Comparison of ENCODE assay signal across 10 cellular contexts in genomic region chr10:110083884-110084283, GRCh38.
DNase-seq lines count a peak whose midpoint lies in the region; ATAC-seq and TF ChIP-seq lines count a peak whose summit lies in the region.
"Had no signal": no experiment of that assay in that cellular context is flagged by ENCODE, and none has a peak within 500 bp of the region (broad histone marks: within the 10 kb centered on the region; RNA-seq: fewer than 3 reads in every experiment).

No MANE protein-coding gene starts in this region.

- H3K79me2 ChIP-seq in GM23248 (ENCODE audit: insufficient read depth), result peaks cover 94% of the 10 kb centered on the region

- H3K9ac ChIP-seq in GM23248, result 0 out of 2 replicates have a peak overlapping the region, but pooled peaks have one; percentile 11

- no peaks in the 10 kb centered on the region for H3K9me3 ChIP-seq in GM23248 (ENCODE audit: low read depth)
- no peaks in the 10 kb centered on the region for H3K9me3 ChIP-seq in gastrocnemius medialis

- peak overlapping the region; percentile 27 for H3K4me2 ChIP-seq in GM23248 (ENCODE audit: unreplicated experiment)

- DNase-seq in ACHN, result peak; percentile 43
- DNase-seq in GM23248, result peak; percentile 67
- no peak for DNase-seq in WTC11 (ENCODE audit: low spot score)
- peak; percentile 58 for DNase-seq in kidney tubule cell (ENCODE audit: low spot score)
- no peak for DNase-seq in activated T-helper 2 cell treated with anti-CD3 and anti-CD28 coated beads, Interferon-gamma antibody, Interleukin-2, Interleukin-4, amounts not matched to agents 10 μg/mL and 5 μg/mL and 100 μg/mL, durations not matched to agents 14 hours and 24 hours and 36 hours (ENCODE audit: low spot score)
- no peak for DNase-seq in gastrocnemius medialis
- DNase-seq: activated effector memory CD4-positive, alpha-beta T cell treated with anti-CD3 and anti-CD28 coated beads, Interleukin-2, amount 50 U/mL, for 16 hours; stimulated activated CD8-positive, alpha-beta memory T cell treated with anti-CD3 and anti-CD28 coated beads, Interleukin-4, amount 100 ng/mL, for 48 hours had no signal

- H3K27ac Mint-ChIP-seq in WTC11, result 0 out of 2 replicates have a peak overlapping the region, but pooled peaks have one; percentile 58
- no peak overlapping the region for H3K27ac Mint-ChIP-seq in activated T-helper 2 cell treated with anti-CD3 and anti-CD28 coated beads, Interferon-gamma antibody, Interleukin-2, Interleukin-4, amounts not matched to agents 10 μg/mL and 5 μg/mL and 100 μg/mL, durations not matched to agents 14 hours and 24 hours and 36 hours

- H3K4me1 ChIP-seq in GM23248 (ENCODE audit: insufficient read depth) (peaks cover 46% of the 10 kb centered on the region), gastrocnemius medialis (peaks cover 6 to 25% of the 10 kb centered on the region in 2 donors)

- no peak overlapping the region for H3K4me3 Mint-ChIP-seq in WTC11
- H3K4me3 Mint-ChIP-seq in activated T-helper 2 cell treated with anti-CD3 and anti-CD28 coated beads, Interferon-gamma antibody, Interleukin-2, Interleukin-4, amounts not matched to agents 10 μg/mL and 5 μg/mL and 100 μg/mL, durations not matched to agents 14 hours and 24 hours and 36 hours (ENCODE audit: low read depth), result no peak overlapping the region

- no peak for TF ChIP-seq POLR2A in gastrocnemius medialis (IDR thresholded peaks at IDR 0.05)

- H3K27ac ChIP-seq in GM23248 (peak overlapping the region; percentile 79), gastrocnemius medialis (no peak overlapping the region)

- H3K4me3 ChIP-seq in GM23248, result 0 out of 2 replicates have a peak overlapping the region, but pooled peaks have one; percentile 15
- no peak overlapping the region for H3K4me3 ChIP-seq in gastrocnemius medialis

- POLR2A ChIA-PET in WTC11 (lab: Charles Lee), result interaction anchor here (0.6 kb wide), 1 partner anchor 189 kb away, joined by 4 read pairs; no protein-coding TSS in a partner anchor

- H2AFZ ChIP-seq in GM23248, result no peak overlapping the region

- H3K36me3 ChIP-seq in GM23248 (ENCODE audit: low read depth), result no peaks in the 10 kb centered on the region; the same call in 1 of the 2 replicates
- H3K36me3 ChIP-seq in gastrocnemius medialis, result no peaks in the 10 kb centered on the region

- TF ChIP-seq CTCF in WTC11 (IDR thresholded peaks at IDR 0.05) (no peak), gastrocnemius medialis (IDR thresholded peaks at IDR 0.05 in 4 of 5, conservative IDR thresholded peaks at IDR 0.05 in 1 of 5) (no peak)

- intact Hi-C loops in activated T-helper 2 cell treated with anti-CD3 and anti-CD28 coated beads, Interferon-gamma antibody, Interleukin-2, Interleukin-4, amounts not matched to agents 10 μg/mL and 5 μg/mL and 100 μg/mL, durations not matched to agents 14 hours and 24 hours and 36 hours (cut with micrococcal nuclease), result no loop called here
- intact Hi-C loops in gastrocnemius medialis (cut with DNase I; ENCODE audit: low total_unique reads), result no loop called here

- H3K27me3 ChIP-seq in GM23248 (replicated peaks; ENCODE audit: insufficient read depth), result no peaks in the 10 kb centered on the region
- H3K27me3 ChIP-seq in gastrocnemius medialis, result no peaks in the 10 kb centered on the region

- in situ Hi-C loops in ACHN (cut with HindIII; ENCODE audit: low pct_ligation_motif_present, low pct_unique_long_range_greater_than_20kb, low sequenced_read_pairs), result no loop called here
- in situ Hi-C loops in GM23248 (cut with MboI), result no loop called here
- in situ Hi-C loops in gastrocnemius medialis (cut with MboI; ENCODE audit: low sequenced_read_pairs in 4 of 4), result no loop called here

- peaks cover 4% of the 10 kb centered on the region; the same call in 1 of the 2 replicates for H3K9me3 Mint-ChIP-seq in WTC11
- no peaks in the 10 kb centered on the region for H3K9me3 Mint-ChIP-seq in activated T-helper 2 cell treated with anti-CD3 and anti-CD28 coated beads, Interferon-gamma antibody, Interleukin-2, Interleukin-4, amounts not matched to agents 10 μg/mL and 5 μg/mL and 100 μg/mL, durations not matched to agents 14 hours and 24 hours and 36 hours

- H3K9me2 ChIP-seq in GM23248 (ENCODE audit: insufficient read depth), result no peaks in the 10 kb centered on the region

- H3K36me3 Mint-ChIP-seq in WTC11, result no peaks in the 10 kb centered on the region
- H3K36me3 Mint-ChIP-seq in activated T-helper 2 cell treated with anti-CD3 and anti-CD28 coated beads, Interferon-gamma antibody, Interleukin-2, Interleukin-4, amounts not matched to agents 10 μg/mL and 5 μg/mL and 100 μg/mL, durations not matched to agents 14 hours and 24 hours and 36 hours (ENCODE audit: low read depth), result peaks cover 34% of the 10 kb centered on the region

- H3K27me3 Mint-ChIP-seq in WTC11 (ENCODE audit: low read depth), result no peaks in the 10 kb centered on the region
- no peaks in the 10 kb centered on the region for H3K27me3 Mint-ChIP-seq in activated T-helper 2 cell treated with anti-CD3 and anti-CD28 coated beads, Interferon-gamma antibody, Interleukin-2, Interleukin-4, amounts not matched to agents 10 μg/mL and 5 μg/mL and 100 μg/mL, durations not matched to agents 14 hours and 24 hours and 36 hours (ENCODE audit: low read depth)

- ATAC-seq in WTC11 (no peak), HG03025 (IDR thresholded peaks at IDR 0.05; ENCODE audit: low FRiP score, unreplicated experiment) (no peak), GM21619 (IDR thresholded peaks at IDR 0.05; ENCODE audit: unreplicated experiment) (no peak), gastrocnemius medialis (no peak)

- CTCF ChIA-PET in WTC11 (lab: Charles Lee), result interaction anchor here (0.5 to 1.5 kb wide), 3 partner anchors 105 to 200 kb away, joined by 4 to 7 read pairs (median 4); no protein-coding TSS in a partner anchor

- H4K20me1 ChIP-seq in GM23248 (ENCODE audit: insufficient read depth), result no peaks in the 10 kb centered on the region

- H3F3A ChIP-seq in GM23248 (ENCODE audit: insufficient read depth), result peaks cover 35% of the 10 kb centered on the region

- H3K4me1 Mint-ChIP-seq in WTC11, result peaks cover 41% of the 10 kb centered on the region
- peaks cover 70% of the 10 kb centered on the region for H3K4me1 Mint-ChIP-seq in activated T-helper 2 cell treated with anti-CD3 and anti-CD28 coated beads, Interferon-gamma antibody, Interleukin-2, Interleukin-4, amounts not matched to agents 10 μg/mL and 5 μg/mL and 100 μg/mL, durations not matched to agents 14 hours and 24 hours and 36 hours (ENCODE audit: low read depth)

TF ChIP-seq in WTC11, 78 proteins besides CTCF, POLR2A, EP300 and RAD21:
- no peak for TF ChIP-seq NFATC4 (CRISPR knock-in tag; IDR thresholded peaks at IDR 0.05)
- no peak for TF ChIP-seq TEAD4 (CRISPR knock-in tag; IDR thresholded peaks at IDR 0.05)
- TF ChIP-seq, protein P1, sequence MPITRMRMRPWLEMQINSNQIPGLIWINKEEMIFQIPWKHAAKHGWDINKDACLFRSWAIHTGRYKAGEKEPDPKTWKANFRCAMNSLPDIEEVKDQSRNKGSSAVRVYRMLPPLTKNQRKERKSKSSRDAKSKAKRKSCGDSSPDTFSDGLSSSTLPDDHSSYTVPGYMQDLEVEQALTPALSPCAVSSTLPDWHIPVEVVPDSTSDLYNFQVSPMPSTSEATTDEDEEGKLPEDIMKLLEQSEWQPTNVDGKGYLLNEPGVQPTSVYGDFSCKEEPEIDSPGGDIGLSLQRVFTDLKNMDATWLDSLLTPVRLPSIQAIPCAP (CRISPR knock-in tag; IDR thresholded peaks at IDR 0.05), result no peak
- TF ChIP-seq, protein P2, sequence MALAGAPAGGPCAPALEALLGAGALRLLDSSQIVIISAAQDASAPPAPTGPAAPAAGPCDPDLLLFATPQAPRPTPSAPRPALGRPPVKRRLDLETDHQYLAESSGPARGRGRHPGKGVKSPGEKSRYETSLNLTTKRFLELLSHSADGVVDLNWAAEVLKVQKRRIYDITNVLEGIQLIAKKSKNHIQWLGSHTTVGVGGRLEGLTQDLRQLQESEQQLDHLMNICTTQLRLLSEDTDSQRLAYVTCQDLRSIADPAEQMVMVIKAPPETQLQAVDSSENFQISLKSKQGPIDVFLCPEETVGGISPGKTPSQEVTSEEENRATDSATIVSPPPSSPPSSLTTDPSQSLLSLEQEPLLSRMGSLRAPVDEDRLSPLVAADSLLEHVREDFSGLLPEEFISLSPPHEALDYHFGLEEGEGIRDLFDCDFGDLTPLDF (CRISPR knock-in tag; IDR thresholded peaks at IDR 0.05), result no peak
- TF ChIP-seq ZNF263 (CRISPR knock-in tag; IDR thresholded peaks at IDR 0.05; ENCODE audit: low read depth), result no peak
- no peak for TF ChIP-seq ZNF416 (CRISPR knock-in tag; IDR thresholded peaks at IDR 0.05)
- no peak for TF ChIP-seq TP53 (CRISPR knock-in tag; IDR thresholded peaks at IDR 0.05)
- no peak for TF ChIP-seq ZNF138 (CRISPR knock-in tag; conservative IDR thresholded peaks at IDR 0.05)
- TF ChIP-seq ZNF512 (CRISPR knock-in tag; IDR thresholded peaks at IDR 0.05; ENCODE audit: borderline replicate concordance), result no peak
- no peak for TF ChIP-seq NFYB (CRISPR knock-in tag; conservative IDR thresholded peaks at IDR 0.05; ENCODE audit: low read depth)
- TF ChIP-seq ATF1 (CRISPR knock-in tag; IDR thresholded peaks at IDR 0.05), result no peak
- TF ChIP-seq, protein P3, sequence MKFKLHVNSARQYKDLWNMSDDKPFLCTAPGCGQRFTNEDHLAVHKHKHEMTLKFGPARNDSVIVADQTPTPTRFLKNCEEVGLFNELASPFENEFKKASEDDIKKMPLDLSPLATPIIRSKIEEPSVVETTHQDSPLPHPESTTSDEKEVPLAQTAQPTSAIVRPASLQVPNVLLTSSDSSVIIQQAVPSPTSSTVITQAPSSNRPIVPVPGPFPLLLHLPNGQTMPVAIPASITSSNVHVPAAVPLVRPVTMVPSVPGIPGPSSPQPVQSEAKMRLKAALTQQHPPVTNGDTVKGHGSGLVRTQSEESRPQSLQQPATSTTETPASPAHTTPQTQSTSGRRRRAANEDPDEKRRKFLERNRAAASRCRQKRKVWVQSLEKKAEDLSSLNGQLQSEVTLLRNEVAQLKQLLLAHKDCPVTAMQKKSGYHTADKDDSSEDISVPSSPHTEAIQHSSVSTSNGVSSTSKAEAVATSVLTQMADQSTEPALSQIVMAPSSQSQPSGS (CRISPR knock-in tag; IDR thresholded peaks at IDR 0.05; ENCODE audit: borderline replicate concordance, low read depth), result no peak

Comparison
In these comparisons a context has a peak if more than half of its experiments do, and no peak if none do; other contexts are left out.
1. DNase-seq: peak in ACHN (single experiment), GM23248 (single experiment) and kidney tubule cell (single experiment); none in WTC11 (single experiment), activated T-helper 2 cell treated with anti-CD3 and anti-CD28 coated beads, Interferon-gamma antibody, Interleukin-2, Interleukin-4, amounts not matched to agents 10 μg/mL and 5 μg/mL and 100 μg/mL, durations not matched to agents 14 hours and 24 hours and 36 hours (single experiment) and gastrocnemius medialis (0 of 2).